Comparison of ENCODE assay signal across 8 cellular contexts in genomic region chr6:9412951-9413559, GRCh38.
DNase-seq lines count a peak whose midpoint lies in the region; ATAC-seq and TF ChIP-seq lines count a peak whose summit lies in the region.

No MANE protein-coding gene starts in this region.

- no peak for TF ChIP-seq POLR2A in thyroid gland (IDR thresholded peaks at IDR 0.05)

- H3K27me3 ChIP-seq in NT2/D1 (ENCODE audit: insufficient read depth, insufficient read length) (no peaks in the 10 kb centered on the region), thyroid gland (no peaks in the 10 kb centered on the region)

- peak; percentile 29 for DNase-seq in activated naive CD4-positive, alpha-beta T cell treated with anti-CD3 and anti-CD28 coated beads for 36 hours
- no peak for DNase-seq in activated naive CD4-positive, alpha-beta T cell treated with Interleukin-2 at 50 U/mL for 16 hours
- DNase-seq in NT2/D1 (ENCODE audit: low read depth, low spot score) = peak; percentile 18
- peak; percentile 28 for DNase-seq in fibroblast of mammary gland (ENCODE audit: low read depth)
- DNase-seq in thyroid gland = peak; percentile 25 to 44
- DNase-seq in NCI-H2107 (lab: John Stamatoyannopoulos, UW) = no peak
- DNase-seq in hippocampal formation (lab: John Stamatoyannopoulos, UW) = no peak

- WGBS in thyroid gland, 2 donors = 29 to 31% methylated on average over 5 of the region's 5 CpGs

- H3K27ac Mint-ChIP-seq in activated naive CD4-positive, alpha-beta T cell treated with anti-CD3 and anti-CD28 coated beads for 36 hours = no peak overlapping the region

- H3K27ac ChIP-seq in thyroid gland = no peak overlapping the region

- H3K27me3 Mint-ChIP-seq in activated naive CD4-positive, alpha-beta T cell treated with anti-CD3 and anti-CD28 coated beads for 36 hours (ENCODE audit: low read depth) = no peaks in the 10 kb centered on the region

- no peaks in the 10 kb centered on the region for H3K9me3 ChIP-seq in NT2/D1 (ENCODE audit: insufficient read depth, low read length)
- no peaks in the 10 kb centered on the region for H3K9me3 ChIP-seq in thyroid gland

- H3K4me1 ChIP-seq in NT2/D1 (ENCODE audit: insufficient read depth, insufficient read length) (no peaks in the 10 kb centered on the region), thyroid gland (no peaks in the 10 kb centered on the region)

- CTCF ChIA-PET in activated naive CD4-positive, alpha-beta T cell treated with anti-CD3 and anti-CD28 coated beads for 36 hours (lab: Charles Lee) = interaction anchor here (0.6 to 1.5 kb wide), 4 partner anchors 12 to 429 kb away, joined by 3 to 5 read pairs (median 3); no protein-coding TSS in a partner anchor

- ATAC-seq in HG03159 (IDR thresholded peaks at IDR 0.05; ENCODE audit: unreplicated experiment) = peak; percentile 76

- H3K9me3 Mint-ChIP-seq in activated naive CD4-positive, alpha-beta T cell treated with anti-CD3 and anti-CD28 coated beads for 36 hours = no peaks in the 10 kb centered on the region

- H3K36me3 ChIP-seq in NT2/D1 (ENCODE audit: insufficient read depth, insufficient read length, low read length) = no peaks in the 10 kb centered on the region
- H3K36me3 ChIP-seq in thyroid gland = no peaks in the 10 kb centered on the region

- H3K4me3 ChIP-seq in NT2/D1 (ENCODE audit: insufficient read length, low read depth) (no peak overlapping the region), fibroblast of mammary gland (ENCODE audit: control insufficient read depth, low read depth, low read length) (no peak overlapping the region), thyroid gland (replicated peaks in 1 of 3) (no peak overlapping the region)

- intact Hi-C loops in activated naive CD4-positive, alpha-beta T cell treated with anti-CD3 and anti-CD28 coated beads for 36 hours (cut with micrococcal nuclease) = loop anchor here (1.0 kb wide), 1 partner anchor 430 kb away; no protein-coding TSS in a partner anchor
- intact Hi-C loops in thyroid gland (cut with DNase I) = no loop called here

- TF ChIP-seq CTCF in fibroblast of mammary gland (conservative IDR thresholded peaks at IDR 0.05; ENCODE audit: control insufficient read depth, insufficient read depth, low read depth, low read length) (peak; percentile 59), thyroid gland (IDR thresholded peaks at IDR 0.05) (peak in 5 of 6 experiments; percentile 18 to 55 (median 36))

- H3K4me3 Mint-ChIP-seq in activated naive CD4-positive, alpha-beta T cell treated with anti-CD3 and anti-CD28 coated beads for 36 hours = no peak overlapping the region

- H3K9ac ChIP-seq in NT2/D1 (ENCODE audit: insufficient read length, low read depth) = no peak overlapping the region

- no peaks in the 10 kb centered on the region for H3K36me3 Mint-ChIP-seq in activated naive CD4-positive, alpha-beta T cell treated with anti-CD3 and anti-CD28 coated beads for 36 hours (ENCODE audit: low read depth)

- H3K4me1 Mint-ChIP-seq in activated naive CD4-positive, alpha-beta T cell treated with anti-CD3 and anti-CD28 coated beads for 36 hours (ENCODE audit: low read depth) = no peaks in the 10 kb centered on the region

Comparison
In these comparisons a context has a peak if more than half of its experiments do, and no peak if none do; other contexts are left out.
1. DNase-seq: peak in activated naive CD4-positive, alpha-beta T cell treated with anti-CD3 and anti-CD28 coated beads for 36 hours (single experiment), NT2/D1 (single experiment), fibroblast of mammary gland (single experiment) and thyroid gland (2 of 2); none in activated naive CD4-positive, alpha-beta T cell treated with Interleukin-2 at 50 U/mL for 16 hours (single experiment), NCI-H2107 (single experiment) and hippocampal formation (0 of 2).